Comparison of ENCODE assay signal across 8 cellular contexts in genomic region chr12:51023625-51024395, GRCh38. TPM values are rescaled to one million over a fixed set of nuclear protein-coding genes. Genes with fewer than 3 reads are reported as not detected.
DNase-seq lines count a peak whose midpoint lies in the region; ATAC-seq and TF ChIP-seq lines count a peak whose summit lies in the region.

No MANE protein-coding gene starts in this region.

- no peaks in the 10 kb centered on the region for H3K9me3 Mint-ChIP-seq in activated CD4-positive, alpha-beta memory T cell treated with anti-CD3 and anti-CD28 coated beads for 36 hours

- TF ChIP-seq CTCF in HEK293 (tag by site-specific recombination; IDR thresholded peaks at IDR 0.05) (no peak), foreskin keratinocyte (conservative IDR thresholded peaks at IDR 0.05) (no peak), spleen (IDR thresholded peaks at IDR 0.05 in 8 of 11, conservative IDR thresholded peaks at IDR 0.05 in 3 of 11) (no peak)

- CTCF ChIA-PET in HEK293 (lab: Yijun Ruan, JAX), result interaction anchor here (0.7 kb wide), 1 partner anchor 766 kb away, joined by 3 read pairs; no protein-coding TSS in a partner anchor
- CTCF ChIA-PET in activated CD4-positive, alpha-beta memory T cell treated with anti-CD3 and anti-CD28 coated beads for 36 hours (lab: Charles Lee), result interaction anchor here (1.1 to 3.3 kb wide), 3 partner anchors 15 to 259 kb away, joined by 3 to 17 read pairs (median 7); no protein-coding TSS in a partner anchor

- peak overlapping the region; percentile 95 for H3K27ac ChIP-seq in HEK293 (ENCODE audit: extremely low read depth, low read depth, low read length)
- peak overlapping the region; percentile 97 for H3K27ac ChIP-seq in foreskin keratinocyte
- peak overlapping the region in 7 of 8 donors; percentile 83 to 92 (median 86) for H3K27ac ChIP-seq in spleen

- POLR2A ChIA-PET in HEK293 (lab: Yijun Ruan, JAX), result interaction anchor here (0.6 to 1.1 kb wide), 3 partner anchors 11 to 706 kb away, joined by 3 to 4 read pairs (median 4); no protein-coding TSS in a partner anchor
- POLR2A ChIA-PET in activated CD4-positive, alpha-beta memory T cell treated with anti-CD3 and anti-CD28 coated beads for 36 hours (lab: Charles Lee), result interaction anchor here (1.0 to 5.8 kb wide), 7 partner anchors 11 to 259 kb away, joined by 3 to 47 read pairs (median 5); partner anchors contain the start of genes ATF1 and CSRNP2

- ATAC-seq in foreskin keratinocyte (no peak), HG02852 (IDR thresholded peaks at IDR 0.05; ENCODE audit: unreplicated experiment) (no peak), GM19397 (IDR thresholded peaks at IDR 0.05; ENCODE audit: unreplicated experiment) (no peak)

- peak overlapping the region; percentile 95 for H3K4me3 Mint-ChIP-seq in activated CD4-positive, alpha-beta memory T cell treated with anti-CD3 and anti-CD28 coated beads for 36 hours

- H3K36me3 ChIP-seq in HEK293 (ENCODE audit: control insufficient read depth in 2 of 2, insufficient read depth in 1 of 2, low read length in 2 of 2) (no peaks in the 10 kb centered on the region), spleen (no peaks in the 10 kb centered on the region)

- peaks cover 63% of the 10 kb centered on the region for H3K4me1 Mint-ChIP-seq in activated CD4-positive, alpha-beta memory T cell treated with anti-CD3 and anti-CD28 coated beads for 36 hours (ENCODE audit: low read depth)

- no peak for TF ChIP-seq POLR2A in spleen (IDR thresholded peaks at IDR 0.05)

- H3K27me3 ChIP-seq in foreskin keratinocyte, result no peaks in the 10 kb centered on the region
- peaks cover 0 to 5% (median 0%) of the 10 kb centered on the region in 7 donors for H3K27me3 ChIP-seq in spleen (replicated peaks in 1 of 7)

- 0 out of 2 replicates have a peak, but pooled peaks cover 4% of the 10 kb centered on the region for H3K4me1 ChIP-seq in HEK293 (ENCODE audit: control insufficient read depth, insufficient read depth, low read length)
- peaks cover 10% of the 10 kb centered on the region for H3K4me1 ChIP-seq in foreskin keratinocyte
- H3K4me1 ChIP-seq in spleen, result peaks cover 26 to 88% (median 52%) of the 10 kb centered on the region in 6 donors

- 69 to 82% (median 74%) methylated on average over 4 of the region's 4 CpGs for WGBS in spleen, 5 donors

- H3K36me3 Mint-ChIP-seq in activated CD4-positive, alpha-beta memory T cell treated with anti-CD3 and anti-CD28 coated beads for 36 hours, result peaks cover 11% of the 10 kb centered on the region

- no peak for DNase-seq in activated CD4-positive, alpha-beta memory T cell treated with anti-CD3 and anti-CD28 coated beads for 36 hours
- DNase-seq in foreskin keratinocyte (peak in 1 of 2 donors; percentile 41), spleen (no peak), SIG-M5 (lab: John Stamatoyannopoulos, UW) (no peak), Kasumi-1 (lab: John Stamatoyannopoulos, UW) (no peak)

- H3K4me3 ChIP-seq in HEK293 (ENCODE audit: low read depth, low read length) (peak overlapping the region; percentile 78), spleen (peak overlapping the region in 6 of 8 donors; percentile 77 to 96 (median 92))

- peaks cover 2% of the 10 kb centered on the region for H3K27me3 Mint-ChIP-seq in activated CD4-positive, alpha-beta memory T cell treated with anti-CD3 and anti-CD28 coated beads for 36 hours

- intact Hi-C loops in activated CD4-positive, alpha-beta memory T cell treated with anti-CD3 and anti-CD28 coated beads for 36 hours (cut with micrococcal nuclease), result loop anchor here (1.0 to 10.0 kb wide), 5 partner anchors 14 to 1269 kb away; partner anchors contain the start of genes DAZAP2 and DIP2B
- intact Hi-C loops in spleen (cut with DNase I; ENCODE audit: low total_unique reads), result no loop called here

- H3K9me3 ChIP-seq in HEK293 (ENCODE audit: control insufficient read depth, insufficient read depth, low read depth, low read length) (no peaks in the 10 kb centered on the region), spleen (no peaks in the 10 kb centered on the region)

- H3K27ac Mint-ChIP-seq in activated CD4-positive, alpha-beta memory T cell treated with anti-CD3 and anti-CD28 coated beads for 36 hours, result peak overlapping the region; percentile 99

TF ChIP-seq in HEK293, 187 proteins besides CTCF, POLR2A, EP300 and RAD21 (continues in another document):
- no peak for TF ChIP-seq SP7 (tag by site-specific recombination; IDR thresholded peaks at IDR 0.05)
- no peak for TF ChIP-seq ZBTB21 (tag by site-specific recombination; IDR thresholded peaks at IDR 0.05)
- TF ChIP-seq ZBTB20 (tag by site-specific recombination; IDR thresholded peaks at IDR 0.05), result no peak
- no peak for TF ChIP-seq ZNF202 (tag by site-specific recombination; IDR thresholded peaks at IDR 0.05; ENCODE audit: borderline replicate concordance)
- no peak for TF ChIP-seq ZNF239 (tag by site-specific recombination; IDR thresholded peaks at IDR 0.05)
- no peak for TF ChIP-seq OVOL3 (tag by site-specific recombination; IDR thresholded peaks at IDR 0.05)
- peak; percentile 44 for TF ChIP-seq GLIS1 (tag by site-specific recombination; IDR thresholded peaks at IDR 0.05)
- no peak for TF ChIP-seq ZNF510 (tag by site-specific recombination; IDR thresholded peaks at IDR 0.05; ENCODE audit: insufficient replicate concordance)
- TF ChIP-seq GLIS2 (tag by site-specific recombination; IDR thresholded peaks at IDR 0.05), result 0 out of 2 replicates have a peak, but pooled peaks have one; percentile 17
- TF ChIP-seq ZNF529 (tag by site-specific recombination; IDR thresholded peaks at IDR 0.05; ENCODE audit: insufficient replicate concordance), result no peak
- no peak for TF ChIP-seq ZNF621 (tag by site-specific recombination; IDR thresholded peaks at IDR 0.05)
- TF ChIP-seq ZNF169 (tag by site-specific recombination; IDR thresholded peaks at IDR 0.05), result no peak
- TF ChIP-seq ZNF792 (tag by site-specific recombination; IDR thresholded peaks at IDR 0.05), result no peak
- TF ChIP-seq SALL2 (tag by site-specific recombination; IDR thresholded peaks at IDR 0.05; ENCODE audit: borderline replicate concordance), result no peak
- no peak for TF ChIP-seq ZNF660 (tag by site-specific recombination; IDR thresholded peaks at IDR 0.05)
- no peak for TF ChIP-seq ZNF777 (tag by site-specific recombination; IDR thresholded peaks at IDR 0.05; ENCODE audit: borderline replicate concordance)
- TF ChIP-seq ZNF335 (tag by site-specific recombination; conservative IDR thresholded peaks at IDR 0.05), result no peak
- TF ChIP-seq SCRT1 (tag by site-specific recombination; IDR thresholded peaks at IDR 0.05; ENCODE audit: borderline replicate concordance), result no peak
- no peak for TF ChIP-seq ZNF114 (tag by site-specific recombination; IDR thresholded peaks at IDR 0.05)
- TF ChIP-seq KLF7 (tag by site-specific recombination; IDR thresholded peaks at IDR 0.05; ENCODE audit: borderline replicate concordance), result no peak
- peak; percentile 64 for TF ChIP-seq ZNF449 (tag by site-specific recombination; IDR thresholded peaks at IDR 0.05)
- no peak for TF ChIP-seq KLF16 (tag by site-specific recombination; IDR thresholded peaks at IDR 0.05)
- no peak for TF ChIP-seq ZNF398 (tag by site-specific recombination; IDR thresholded peaks at IDR 0.05)

RNA-seq across cellular contexts. Expression of gene SLC11A2, which starts 2.4 kb away (rescaled TPM):
- total RNA-seq in activated CD4-positive, alpha-beta memory T cell treated with anti-CD3 and anti-CD28 coated beads for 36 hours, result 10 to 100 TPM; 41.4 to 41.6 TPM
- 22.9 and 25.3 TPM in 2 replicates for total RNA-seq in foreskin keratinocyte
- polyA plus RNA-seq in foreskin keratinocyte, result 9.4 and 10.3 TPM in 2 replicates
- total RNA-seq in spleen, result 10 to 100 TPM; 37.0 to 54.4 (median 42.6) TPM
- polyA plus RNA-seq in spleen, result 10 to 100 TPM in 2 of 3 donors, 1 to 10 TPM in 1; 7.7 to 11.1 (median 10.6) TPM

RNA-seq across cellular contexts. Expression of gene LETMD1, which starts 24.3 kb away (rescaled TPM):
- total RNA-seq in activated CD4-positive, alpha-beta memory T cell treated with anti-CD3 and anti-CD28 coated beads for 36 hours, result 10 to 100 TPM; 79.8 to 84.0 TPM
- total RNA-seq in foreskin keratinocyte (21.8 and 23.3 TPM in 2 replicates), spleen (10 to 100 TPM; 51.4 to 85.2 (median 66.3) TPM)
- polyA plus RNA-seq in foreskin keratinocyte (18.0 and 18.5 TPM in 2 replicates), spleen (10 to 100 TPM; 54.3 to 63.8 (median 54.6) TPM)

RNA-seq across cellular contexts. Expression of gene CSRNP2, which starts 59.6 kb away (rescaled TPM):
- 10 to 100 TPM; 19.2 to 20.2 TPM for total RNA-seq in activated CD4-positive, alpha-beta memory T cell treated with anti-CD3 and anti-CD28 coated beads for 36 hours
- total RNA-seq in foreskin keratinocyte, result 13.8 and 15.6 TPM in 2 replicates
- 6.4 and 7.0 TPM in 2 replicates for polyA plus RNA-seq in foreskin keratinocyte
- total RNA-seq in spleen, result 10 to 100 TPM; 17.9 to 41.8 (median 26.2) TPM
- 1 to 10 TPM; 3.7 to 7.1 (median 5.0) TPM for polyA plus RNA-seq in spleen
